10 cellular contexts compared by ENCODE assay signal in the genomic region with DNA sequence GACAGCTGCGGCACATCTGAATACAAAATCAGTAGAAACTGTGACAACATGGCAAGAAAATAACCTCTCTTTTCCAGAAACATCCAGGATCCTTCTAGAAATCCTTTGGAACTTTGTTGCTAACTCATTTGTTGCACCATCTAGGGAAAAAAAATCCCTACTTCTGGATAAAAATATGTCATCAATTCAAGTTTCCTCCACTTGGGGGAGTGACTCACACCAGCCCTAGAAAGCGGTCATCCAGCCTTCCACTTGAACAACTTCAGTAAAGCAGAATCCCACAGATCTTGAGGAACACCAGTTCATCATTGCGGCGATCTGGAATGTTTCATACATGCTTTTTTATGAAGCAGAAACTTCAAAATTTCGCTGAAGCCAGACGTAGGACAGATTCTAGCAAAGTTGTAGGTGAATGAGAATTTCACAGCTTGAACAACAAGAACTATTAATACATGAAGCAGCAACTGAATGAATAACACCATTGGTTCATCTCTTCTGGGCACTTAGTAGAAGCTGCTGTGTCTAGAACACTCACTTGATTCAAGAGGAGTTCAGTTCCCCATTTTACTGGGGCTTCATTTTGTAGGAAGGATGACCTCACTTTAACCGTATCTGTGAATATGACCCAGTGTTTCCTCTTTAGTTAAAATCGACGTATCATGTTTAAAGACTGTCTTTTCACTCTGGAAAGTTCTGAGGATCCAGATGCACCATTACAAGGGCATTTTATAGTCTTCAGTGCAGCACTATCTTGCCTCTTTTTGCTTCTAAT. TPM values are rescaled to one million over a fixed set of nuclear protein-coding genes. Genes with fewer than 3 reads are reported as not detected.
DNase-seq lines count a peak whose midpoint lies in the region; FAIRE-seq and TF ChIP-seq lines count a peak whose summit lies in the region.
"Had no signal": no experiment of that assay in that cellular context is flagged by ENCODE, and none has a peak within 500 bp of the region (broad histone marks: within the 10 kb centered on the region; RNA-seq: fewer than 3 reads in every experiment).

No MANE protein-coding gene starts in this region.

- intact Hi-C loops in CD14-positive monocyte (cut with micrococcal nuclease): no loop called here

- no peaks in the 10 kb centered on the region for H3K79me2 ChIP-seq in neural progenitor cell (ENCODE audit: low read depth)

- no peaks in the 10 kb centered on the region for H4K20me1 ChIP-seq in neural progenitor cell (ENCODE audit: low read depth)

- no peak for FAIRE-seq in bronchial epithelial cell (lab: Jason Lieb, UNC)
- FAIRE-seq: colon had no signal

- H3K4me2 ChIP-seq in neural progenitor cell: no peak overlapping the region

- H3K4me3 ChIP-seq in LNCaP clone FGC (ENCODE audit: low read depth, low read length) (no peak overlapping the region), bronchial epithelial cell (ENCODE audit: low read depth, low read length) (no peak overlapping the region), neural progenitor cell (no peak overlapping the region)

- H3K9ac ChIP-seq in neural progenitor cell: no peak overlapping the region

- peaks cover 30% of the 10 kb centered on the region for H3K4me1 Mint-ChIP-seq in neural progenitor cell
- H3K4me1 Mint-ChIP-seq in activated naive CD4-positive, alpha-beta T cell treated with anti-CD3 and anti-CD28 coated beads, Interleukin-2, amount 10 ng/mL, durations not matched to agents 7 days and 5 days: no peaks in the 10 kb centered on the region
- H3K4me1 Mint-ChIP-seq in CD14-positive monocyte: no peaks in the 10 kb centered on the region

- TF ChIP-seq CTCF in LNCaP clone FGC (IDR thresholded peaks at IDR 0.05; ENCODE audit: control insufficient read depth, extremely low read depth, insufficient read depth) (peak; percentile 43), bronchial epithelial cell (IDR thresholded peaks at IDR 0.05; ENCODE audit: insufficient read depth, low read length, severe bottlenecking) (no peak), neural progenitor cell (IDR thresholded peaks at IDR 0.05) (peak; percentile 62), CD14-positive monocyte (IDR thresholded peaks at IDR 0.05) (no peak)

- H3K27me3 ChIP-seq in bronchial epithelial cell (ENCODE audit: control insufficient read depth, insufficient read depth, low read length) (no peaks in the 10 kb centered on the region), neural progenitor cell (no peaks in the 10 kb centered on the region)

- no peaks in the 10 kb centered on the region for H3F3A ChIP-seq in neural progenitor cell (ENCODE audit: low read depth)

- H3K27ac Mint-ChIP-seq in neural progenitor cell: peak overlapping the region; percentile 34
- no peak overlapping the region for H3K27ac Mint-ChIP-seq in activated naive CD4-positive, alpha-beta T cell treated with anti-CD3 and anti-CD28 coated beads, Interleukin-2, amount 10 ng/mL, durations not matched to agents 7 days and 5 days
- no peak overlapping the region for H3K27ac Mint-ChIP-seq in CD14-positive monocyte

- H3K27me3 Mint-ChIP-seq in neural progenitor cell (ENCODE audit: insufficient read depth, low read depth) (no peaks in the 10 kb centered on the region), CD14-positive monocyte (ENCODE audit: low read depth in 3 of 3) (peaks cover 1 to 2% (median 2%) of the 10 kb centered on the region in 3 donors)
- H3K27me3 Mint-ChIP-seq in activated naive CD4-positive, alpha-beta T cell treated with anti-CD3 and anti-CD28 coated beads, Interleukin-2, amount 10 ng/mL, durations not matched to agents 7 days and 5 days: no peaks in the 10 kb centered on the region

- H3K27ac ChIP-seq in neural progenitor cell: no peak overlapping the region

- CTCF ChIA-PET in activated naive CD4-positive, alpha-beta T cell treated with anti-CD3 and anti-CD28 coated beads, Interleukin-2, amount 10 ng/mL, durations not matched to agents 7 days and 5 days (lab: Charles Lee): no interaction called here

- H3K4me3 Mint-ChIP-seq in neural progenitor cell (no peak overlapping the region), CD14-positive monocyte (no peak overlapping the region)
- H3K4me3 Mint-ChIP-seq in activated naive CD4-positive, alpha-beta T cell treated with anti-CD3 and anti-CD28 coated beads, Interleukin-2, amount 10 ng/mL, durations not matched to agents 7 days and 5 days: no peak overlapping the region

- DNase-seq in GM03348 (ENCODE audit: low spot score) (peak; percentile 33), LNCaP clone FGC (ENCODE audit: low read depth) (no peak), bronchial epithelial cell (ENCODE audit: low read depth) (peak; percentile 5), neural progenitor cell (ENCODE audit: low spot score) (peak; percentile 55), NCI-H1105 treated with DMSO at 0.1 percent for 48 hours (lab: John Stamatoyannopoulos, UW) (no peak), CD14-positive monocyte (ENCODE audit: low spot score) (no peak)
- DNase-seq in activated naive CD4-positive, alpha-beta T cell treated with anti-CD3 and anti-CD28 coated beads, Interleukin-2, amount 10 ng/mL, durations not matched to agents 7 days and 5 days: no peak
- DNase-seq: activated CD4-positive, alpha-beta T cell treated with anti-CD3 and anti-CD28 coated beads for 48 hours; NCI-H1105 had no signal

- peak overlapping the region; percentile 34 for H2AFZ ChIP-seq in neural progenitor cell (replicated peaks)

- H3K36me3 Mint-ChIP-seq in neural progenitor cell (no peaks in the 10 kb centered on the region), CD14-positive monocyte (no peaks in the 10 kb centered on the region)
- H3K36me3 Mint-ChIP-seq in activated naive CD4-positive, alpha-beta T cell treated with anti-CD3 and anti-CD28 coated beads, Interleukin-2, amount 10 ng/mL, durations not matched to agents 7 days and 5 days: no peaks in the 10 kb centered on the region

- H3K9me3 Mint-ChIP-seq in neural progenitor cell: peaks cover 5% of the 10 kb centered on the region
- H3K9me3 Mint-ChIP-seq in activated naive CD4-positive, alpha-beta T cell treated with anti-CD3 and anti-CD28 coated beads, Interleukin-2, amount 10 ng/mL, durations not matched to agents 7 days and 5 days: no peaks in the 10 kb centered on the region
- peaks cover 0 to 8% (median 0%) of the 10 kb centered on the region in 7 donors for H3K9me3 Mint-ChIP-seq in CD14-positive monocyte

- peaks cover 13% of the 10 kb centered on the region for H3K4me1 ChIP-seq in neural progenitor cell

- no peaks in the 10 kb centered on the region for H3K9me3 ChIP-seq in neural progenitor cell (ENCODE audit: low read depth)

- H3K36me3 ChIP-seq in bronchial epithelial cell (ENCODE audit: control insufficient read depth, insufficient read depth, low read length): no peaks in the 10 kb centered on the region
- no peaks in the 10 kb centered on the region for H3K36me3 ChIP-seq in neural progenitor cell

RNA-seq across cellular contexts. Expression of a gene that starts 48.0 kb away (rescaled TPM):
- total RNA-seq in bronchial epithelial cell: not detected in 2 replicates
- 0.84 TPM in 1 of 2 replicates, not detected in the other for total RNA-seq in neural progenitor cell (ENCODE audit: low replicate concordance)
- not detected for polyA plus RNA-seq in CD14-positive monocyte

Comparison
In these comparisons a context has a peak if more than half of its experiments do, and no peak if none do; other contexts are left out.
1. DNase-seq: peak in GM03348 (single experiment), bronchial epithelial cell (single experiment) and neural progenitor cell (single experiment); none in LNCaP clone FGC (single experiment), activated naive CD4-positive, alpha-beta T cell treated with anti-CD3 and anti-CD28 coated beads, Interleukin-2, amount 10 ng/mL, durations not matched to agents 7 days and 5 days (single experiment), NCI-H1105 treated with DMSO at 0.1 percent for 48 hours (single experiment) and CD14-positive monocyte (single experiment).
2. CTCF ChIP-seq: peak in LNCaP clone FGC (single experiment) and neural progenitor cell (single experiment); none in bronchial epithelial cell (single experiment) and CD14-positive monocyte (single experiment).